In genomic region chr4:183987529-183987946, GRCh38 we compare ENCODE assay signal across 8 cellular contexts.
A peak's percentile ranks its signal among the peaks of the same experiment; 100 is the strongest.
DNase-seq lines count a peak whose midpoint lies in the region; ATAC-seq and TF ChIP-seq lines count a peak whose summit lies in the region.

No MANE protein-coding gene starts in this region.

- no peaks in the 10 kb centered on the region for H3K27me3 ChIP-seq in MG63
- H3K27me3 ChIP-seq in layer of hippocampus (ENCODE audit: control insufficient read depth, insufficient read depth, low read length) = no peaks in the 10 kb centered on the region
- no peaks in the 10 kb centered on the region for H3K27me3 ChIP-seq in thoracic aorta (replicated peaks; ENCODE audit: insufficient read depth)

- H3K27ac ChIP-seq in layer of hippocampus (ENCODE audit: low read depth, low read length) (peak overlapping the region; percentile 64), thoracic aorta (peak overlapping the region; percentile 57 to 73)

- no peaks in the 10 kb centered on the region for H3K9me3 ChIP-seq in MG63
- no peaks in the 10 kb centered on the region for H3K9me3 ChIP-seq in thoracic aorta

- no peaks in the 10 kb centered on the region for H3K36me3 ChIP-seq in MG63
- H3K36me3 ChIP-seq in thoracic aorta = no peaks in the 10 kb centered on the region

- H3K9me3 Mint-ChIP-seq in T-helper 2 cell treated with Interferon-gamma antibody and Interleukin-4, amounts not matched to agents 5 μg/mL and 100 μg/mL, for 36 hours = no peaks in the 10 kb centered on the region

- TF ChIP-seq CTCF in thoracic aorta (IDR thresholded peaks at IDR 0.05) = no peak

- ATAC-seq in thoracic aorta (ENCODE audit: insufficient number of reproducible peaks, low FRiP score, low read depth) (peak; percentile 52), HG02970 (IDR thresholded peaks at IDR 0.05; ENCODE audit: low FRiP score, unreplicated experiment) (no peak)

- H3K27ac Mint-ChIP-seq in T-helper 2 cell treated with Interferon-gamma antibody and Interleukin-4, amounts not matched to agents 5 μg/mL and 100 μg/mL, for 36 hours = no peak overlapping the region

- DNase-seq in ACHN = peak; percentile 82
- peak; percentile 88 for DNase-seq in MG63
- DNase-seq in cerebellum (ENCODE audit: low spot score) = peak; percentile 45
- DNase-seq in thoracic aorta (ENCODE audit: low spot score) = peak; percentile 25
- no peak for DNase-seq in T-helper 2 cell treated with Interferon-gamma antibody and Interleukin-4, amounts not matched to agents 5 μg/mL and 100 μg/mL, for 36 hours (ENCODE audit: low spot score)
- DNase-seq in NCI-H2196 treated with DMSO at 0.1 percent for 48 hours (lab: John Stamatoyannopoulos, UW; ENCODE audit: unreplicated experiment) = no peak

- H3K4me3 ChIP-seq in MG63 = peak overlapping the region; percentile 45
- peak overlapping the region; percentile 68 for H3K4me3 ChIP-seq in thoracic aorta

- in situ Hi-C loops in ACHN (cut with HindIII; ENCODE audit: low pct_ligation_motif_present, low pct_unique_long_range_greater_than_20kb, low sequenced_read_pairs) = no loop called here

- H3K36me3 Mint-ChIP-seq in T-helper 2 cell treated with Interferon-gamma antibody and Interleukin-4, amounts not matched to agents 5 μg/mL and 100 μg/mL, for 36 hours (ENCODE audit: low read depth) = no peaks in the 10 kb centered on the region

- H3K27me3 Mint-ChIP-seq in T-helper 2 cell treated with Interferon-gamma antibody and Interleukin-4, amounts not matched to agents 5 μg/mL and 100 μg/mL, for 36 hours (ENCODE audit: low read depth) = peaks cover 14% of the 10 kb centered on the region

- H3K4me1 Mint-ChIP-seq in T-helper 2 cell treated with Interferon-gamma antibody and Interleukin-4, amounts not matched to agents 5 μg/mL and 100 μg/mL, for 36 hours (ENCODE audit: low read depth) = no peaks in the 10 kb centered on the region

- H3K4me3 Mint-ChIP-seq in T-helper 2 cell treated with Interferon-gamma antibody and Interleukin-4, amounts not matched to agents 5 μg/mL and 100 μg/mL, for 36 hours = no peak overlapping the region

- peaks cover 0 to 21% of the 10 kb centered on the region in 2 donors for H3K4me1 ChIP-seq in thoracic aorta (ENCODE audit: control insufficient read depth in 1 of 2, low read depth in 2 of 2)

Comparison
In these comparisons a context has a peak if more than half of its experiments do, and no peak if none do; other contexts are left out.
1. DNase-seq: peak in ACHN (single experiment), MG63 (single experiment), cerebellum (single experiment) and thoracic aorta (single experiment); none in T-helper 2 cell treated with Interferon-gamma antibody and Interleukin-4, amounts not matched to agents 5 μg/mL and 100 μg/mL, for 36 hours (single experiment) and NCI-H2196 treated with DMSO at 0.1 percent for 48 hours (single experiment).